ENCODE assay signal across 1 cellular context in genomic region chr1:93033785-93034184, GRCh38.
A peak's percentile ranks its signal among the peaks of the same experiment; 100 is the strongest.
TF ChIP-seq lines count a peak whose summit lies in the region.

No MANE protein-coding gene starts in this region.

TF ChIP-seq in GM12878, 131 proteins besides CTCF, POLR2A, EP300 and RAD21 (continued from another document and continues in another):
- TF ChIP-seq NFIC (IDR thresholded peaks at IDR 0.05; ENCODE audit: low read depth, low read length) (no peak), HDGF (IDR thresholded peaks at IDR 0.05) (no peak), ATF3 (IDR thresholded peaks at IDR 0.05; ENCODE audit: borderline replicate concordance, extremely low read depth, low read depth, low read length) (no peak), RCOR1 (conservative IDR thresholded peaks at IDR 0.05; ENCODE audit: low read depth, low read length) (no peak), BACH1 (IDR thresholded peaks at IDR 0.05; ENCODE audit: borderline replicate concordance) (no peak), RFX5 (IDR thresholded peaks at IDR 0.05; ENCODE audit: low read depth, low read length) (no peak), CBX3 (IDR thresholded peaks at IDR 0.05; ENCODE audit: borderline replicate concordance, low read depth) (no peak), ZBTB40 (IDR thresholded peaks at IDR 0.05; ENCODE audit: borderline replicate concordance) (no peak), ATF7 (IDR thresholded peaks at IDR 0.05; ENCODE audit: low read depth) (no peak), ZBTB11 (CRISPR knock-in tag; IDR thresholded peaks at IDR 0.05) (no peak), RELA (IDR thresholded peaks at IDR 0.05; ENCODE audit: borderline replicate concordance, partially characterized antibody) (no peak), SUPT20H (IDR thresholded peaks at IDR 0.05; ENCODE audit: borderline replicate concordance, control insufficient read depth, low read depth, low read length) (no peak), IRF4 (IDR thresholded peaks at IDR 0.05; ENCODE audit: low read depth, low read length) (peak; percentile 41; the same call in 1 of the 2 replicates), NKRF (conservative IDR thresholded peaks at IDR 0.05) (no peak), SRF (IDR thresholded peaks at IDR 0.05; ENCODE audit: low read depth in 2 of 2, low read length in 2 of 2) (peak in 1 of 2 experiments; percentile 74; a peak in 1 of 4 replicates), RBBP5 (conservative IDR thresholded peaks at IDR 0.05) (no peak), MTA2 (IDR thresholded peaks at IDR 0.05; ENCODE audit: low read depth) (no peak), JUND (IDR thresholded peaks at IDR 0.05; ENCODE audit: low read depth, low read length) (no peak), RELB (IDR thresholded peaks at IDR 0.05; ENCODE audit: low read depth) (peak; percentile 52; the same call in 1 of the 2 replicates), IKZF1 (conservative IDR thresholded peaks at IDR 0.05) (peak; percentile 47; the same call in 1 of the 2 replicates), PAX5 (IDR thresholded peaks at IDR 0.05; ENCODE audit: borderline replicate concordance, low read depth, low read length) (no peak), ZNF592 (IDR thresholded peaks at IDR 0.05) (no peak), MYC (IDR thresholded peaks at IDR 0.05; ENCODE audit: insufficient read depth, insufficient read length, insufficient replicate concordance, low read length, severe bottlenecking) (no peak), BRCA1 (IDR thresholded peaks at IDR 0.05; ENCODE audit: low read depth, low read length) (no peak), SREBF1 (IDR thresholded peaks at IDR 0.05; ENCODE audit: low read length) (no peak), SPI1 (IDR thresholded peaks at IDR 0.05; ENCODE audit: borderline replicate concordance, insufficient read depth, low read depth, low read length) (peak; percentile 75), ELK1 (IDR thresholded peaks at IDR 0.05; ENCODE audit: low read depth, low read length) (no peak), RAD51 (IDR thresholded peaks at IDR 0.05) (0 out of 2 replicates have a peak, but pooled peaks have one; percentile 15), TARDBP (IDR thresholded peaks at IDR 0.05; ENCODE audit: borderline replicate concordance) (no peak), NBN (IDR thresholded peaks at IDR 0.05) (no peak), LARP7 (IDR thresholded peaks at IDR 0.05) (no peak), NRF1 (conservative IDR thresholded peaks at IDR 0.05; ENCODE audit: low read depth, low read length) (no peak), ETV6 (conservative IDR thresholded peaks at IDR 0.05 in 1 of 2, IDR thresholded peaks at IDR 0.05 in 1 of 2; ENCODE audit: borderline replicate concordance in 1 of 2, low read depth in 1 of 2) (peak in 1 of 2 experiments; percentile 18; a peak in 1 of 4 replicates), KLF5 (IDR thresholded peaks at IDR 0.05; ENCODE audit: partially characterized antibody) (no peak), KDM1A (IDR thresholded peaks at IDR 0.05; ENCODE audit: borderline replicate concordance) (no peak), MAX (IDR thresholded peaks at IDR 0.05; ENCODE audit: low read depth, low read length) (peak; percentile 37; the same call in 1 of the 2 replicates), TCF12 (IDR thresholded peaks at IDR 0.05; ENCODE audit: low read depth, low read length) (no peak), GABPA (IDR thresholded peaks at IDR 0.05; ENCODE audit: low read depth) (0 out of 2 replicates have a peak, but pooled peaks have one; percentile 4), IKZF2 (IDR thresholded peaks at IDR 0.05) (peak; percentile 21 to 49; a peak in 2 of 4 replicates), TCF7 (IDR thresholded peaks at IDR 0.05; ENCODE audit: borderline replicate concordance) (no peak), ZNF24 (IDR thresholded peaks at IDR 0.05) (no peak), RUNX3 (IDR thresholded peaks at IDR 0.05; ENCODE audit: low read length) (no peak), GATAD2B (conservative IDR thresholded peaks at IDR 0.05; ENCODE audit: low read depth) (no peak), FOXK2 (IDR thresholded peaks at IDR 0.05) (no peak), MYB (IDR thresholded peaks at IDR 0.05; ENCODE audit: borderline replicate concordance, low read depth, low read length) (no peak), YBX1 (IDR thresholded peaks at IDR 0.05) (no peak), ZNF274 (IDR thresholded peaks at IDR 0.05; ENCODE audit: insufficient read depth, insufficient read length) (no peak), MXI1 (IDR thresholded peaks at IDR 0.05; ENCODE audit: low read depth, low read length) (no peak; the same call in 1 of the 2 replicates), KAT2A (conservative IDR thresholded peaks at IDR 0.05; ENCODE audit: control insufficient read depth, low read depth, low read length) (no peak), STAT1 (conservative IDR thresholded peaks at IDR 0.05) (no peak), CHD1 (IDR thresholded peaks at IDR 0.05; ENCODE audit: low read depth, low read length) (no peak), SIX5 (IDR thresholded peaks at IDR 0.05; ENCODE audit: low read depth, low read length, severe bottlenecking) (no peak)
